ENCODE assay signal across 9 cellular contexts in the genomic region with DNA sequence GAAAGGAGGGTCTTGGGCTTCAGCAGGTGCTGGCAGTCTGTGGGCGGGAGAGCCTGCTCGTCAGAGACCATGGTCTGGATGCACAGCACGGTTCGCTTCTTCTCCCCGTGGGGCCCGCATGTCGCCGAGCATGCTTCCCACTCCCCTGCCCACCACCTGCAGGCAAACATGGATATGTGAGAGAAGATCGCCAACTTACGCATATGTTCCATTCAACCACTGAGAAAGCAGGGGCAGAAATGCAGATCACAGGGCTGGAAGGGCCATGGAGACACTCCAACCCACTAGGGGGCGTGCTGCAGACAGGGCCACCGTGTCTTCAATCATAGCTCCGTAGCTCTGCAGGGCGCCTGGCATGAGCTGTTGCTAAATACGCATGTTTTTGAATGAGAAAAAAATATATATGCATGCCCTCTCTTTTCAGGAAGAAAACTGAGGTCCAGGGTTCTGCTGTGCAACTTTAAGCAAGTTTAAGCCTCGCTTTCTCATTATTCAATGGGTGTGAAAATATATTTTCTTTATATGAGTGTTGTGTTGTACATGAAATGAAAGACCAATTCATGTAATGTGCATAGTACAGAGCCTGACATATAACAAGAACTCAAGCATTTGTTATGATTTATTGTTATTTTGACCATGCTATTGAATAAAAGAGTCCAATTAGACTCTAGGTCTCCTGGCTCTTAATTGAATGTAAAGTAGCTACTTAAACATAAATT.
DNase-seq lines count a peak whose midpoint lies in the region; ATAC-seq and TF ChIP-seq lines count a peak whose summit lies in the region.
"Had no signal": no experiment of that assay in that cellular context is flagged by ENCODE, and none has a peak within 500 bp of the region (broad histone marks: within the 10 kb centered on the region; RNA-seq: fewer than 3 reads in every experiment).

No MANE protein-coding gene starts in this region.

- peak; percentile 41 for TF ChIP-seq CTCF in BJ (IDR thresholded peaks at IDR 0.05; ENCODE audit: insufficient read depth, low read depth, low read length)
- TF ChIP-seq CTCF in thoracic aorta (IDR thresholded peaks at IDR 0.05): peak; percentile 10

- H3K9me3 ChIP-seq in thoracic aorta: no peaks in the 10 kb centered on the region
- H3K9me3 ChIP-seq: upper lobe of left lung had no signal

- DNase-seq in BJ (ENCODE audit: low read depth) (no peak), NAMALWA (ENCODE audit: low spot score) (peak; percentile 60), activated T-cell treated with anti-CD3 and anti-CD28 coated beads for 24 hours (ENCODE audit: low read depth) (peak; percentile 14), islet precursor cell (peak; percentile 77), thoracic aorta (ENCODE audit: low spot score) (no peak), GDM1 (lab: John Stamatoyannopoulos, UW) (no peak), NCI-H2196 (lab: John Stamatoyannopoulos, UW; ENCODE audit: unreplicated experiment) (no peak)

- H3K27ac ChIP-seq in thoracic aorta: no peak overlapping the region
- H3K27ac ChIP-seq: upper lobe of left lung had no signal

- H3K4me3 ChIP-seq in BJ (ENCODE audit: low read depth, low read length) (no peak overlapping the region), thoracic aorta (no peak overlapping the region)
- H3K4me3 ChIP-seq: upper lobe of left lung had no signal

- no peaks in the 10 kb centered on the region for H3K27me3 ChIP-seq in BJ (ENCODE audit: control insufficient read depth, insufficient read depth, low read length)
- no peaks in the 10 kb centered on the region for H3K27me3 ChIP-seq in thoracic aorta (replicated peaks; ENCODE audit: insufficient read depth)
- H3K27me3 ChIP-seq: upper lobe of left lung had no signal

- no peaks in the 10 kb centered on the region for H3K4me1 ChIP-seq in thoracic aorta (ENCODE audit: control insufficient read depth in 1 of 2, low read depth in 2 of 2)
- H3K4me1 ChIP-seq: upper lobe of left lung had no signal

- H3K36me3 ChIP-seq in BJ (ENCODE audit: control insufficient read depth, insufficient read depth, low read length) (peaks cover 3% of the 10 kb centered on the region), thoracic aorta (no peaks in the 10 kb centered on the region)
- H3K36me3 ChIP-seq: upper lobe of left lung had no signal

- POLR2A ChIA-PET in BJ (lab: Charles Lee): no interaction called here

- CTCF ChIA-PET in BJ (lab: Yijun Ruan, JAX): interaction anchor here (1.1 to 2.3 kb wide), 6 partner anchors 10 to 347 kb away, joined by 3 to 16 read pairs (median 4); partner anchors contain the start of gene RXFP3

- ATAC-seq in GM19351 (IDR thresholded peaks at IDR 0.05; ENCODE audit: unreplicated experiment) (peak; percentile 51), thoracic aorta (ENCODE audit: insufficient number of reproducible peaks, low FRiP score, low read depth) (no peak)

Comparison
In these comparisons a context has a peak if more than half of its experiments do, and no peak if none do; other contexts are left out.
1. DNase-seq: peak in NAMALWA (single experiment), activated T-cell treated with anti-CD3 and anti-CD28 coated beads for 24 hours (single experiment) and islet precursor cell (single experiment); none in BJ (single experiment), thoracic aorta (single experiment), GDM1 (single experiment) and NCI-H2196 (single experiment).